9 cellular contexts compared by ENCODE assay signal in genomic region chr1:34928865-34929496, GRCh38. TPM values are rescaled to one million over a fixed set of nuclear protein-coding genes. Genes with fewer than 3 reads are reported as not detected.
DNase-seq lines count a peak whose midpoint lies in the region; ATAC-seq and TF ChIP-seq lines count a peak whose summit lies in the region.
"Had no signal": no experiment of that assay in that cellular context is flagged by ENCODE, and none has a peak within 500 bp of the region (broad histone marks: within the 10 kb centered on the region; RNA-seq: fewer than 3 reads in every experiment).

No MANE protein-coding gene starts in this region.

- peaks cover 9% of the 10 kb centered on the region for H3F3A ChIP-seq in neural progenitor cell (ENCODE audit: low read depth)

- H3K4me3 ChIP-seq in neural progenitor cell = peak overlapping the region; percentile 89

- H3K36me3 Mint-ChIP-seq in MCF 10A (ENCODE audit: insufficient read depth, unreplicated experiment) (no peaks in the 10 kb centered on the region), neural progenitor cell (no peaks in the 10 kb centered on the region)

- no peak overlapping the region for H3K27ac Mint-ChIP-seq in MCF 10A (ENCODE audit: low read depth, unreplicated experiment)
- H3K27ac Mint-ChIP-seq in neural progenitor cell = peak overlapping the region; percentile 19

- CTCF ChIA-PET in MCF 10A (lab: Yijun Ruan, JAX) = no interaction called here

- no peak overlapping the region for H2AFZ ChIP-seq in neural progenitor cell (replicated peaks)

- no peaks in the 10 kb centered on the region for H3K9me3 Mint-ChIP-seq in MCF 10A (ENCODE audit: unreplicated experiment)
- no peaks in the 10 kb centered on the region for H3K9me3 Mint-ChIP-seq in neural progenitor cell

- peak; percentile 62 for DNase-seq in COLO668 (lab: John Stamatoyannopoulos, UW; ENCODE audit: unreplicated experiment)
- peak; percentile 40 for DNase-seq in KBM-7
- no peak for DNase-seq in MCF 10A (ENCODE audit: unreplicated experiment)
- DNase-seq in neural progenitor cell (ENCODE audit: low spot score) = no peak
- no peak for DNase-seq in amniotic stem cell (lab: John Stamatoyannopoulos, UW)
- no peak for DNase-seq in amygdala (lab: John Stamatoyannopoulos, UW)
- no peak for DNase-seq in omental fat pad (ENCODE audit: low spot score)
- DNase-seq in activated CD4-positive, CD25-positive, alpha-beta regulatory T cell (lab: John Stamatoyannopoulos, UW) = no peak

- POLR2A ChIA-PET in MCF 10A (lab: Yijun Ruan, JAX) = interaction anchor here (0.6 to 0.7 kb wide), 2 partner anchors 716 to 951 kb away, joined by 3 to 4 read pairs; no protein-coding TSS in a partner anchor

- peak overlapping the region; percentile 20 for H3K4me3 Mint-ChIP-seq in MCF 10A (ENCODE audit: unreplicated experiment)
- peak overlapping the region; percentile 89 for H3K4me3 Mint-ChIP-seq in neural progenitor cell

- H3K4me1 ChIP-seq in neural progenitor cell = peaks cover 4% of the 10 kb centered on the region

- intact Hi-C loops in MCF 10A (cut with micrococcal nuclease) = no loop called here

- peaks cover 98% of the 10 kb centered on the region for H3K27me3 ChIP-seq in neural progenitor cell

- H3K4me1 Mint-ChIP-seq in MCF 10A (ENCODE audit: insufficient read depth, unreplicated experiment) (peaks cover 6% of the 10 kb centered on the region), neural progenitor cell (peaks cover 6% of the 10 kb centered on the region)

- peak overlapping the region; percentile 100 for H3K4me2 ChIP-seq in neural progenitor cell

- H4K20me1 ChIP-seq in neural progenitor cell (ENCODE audit: low read depth) = peaks cover 44% of the 10 kb centered on the region

- BruUV-seq in MCF 10A (replicated peaks; lab: Mats Ljungman, UMichigan) = no TSS peak

- H3K9me3 ChIP-seq in neural progenitor cell (ENCODE audit: low read depth) = no peaks in the 10 kb centered on the region

- in situ Hi-C loops in KBM-7 (cut with MboI; ENCODE audit: low pct_unique_long_range_greater_than_20kb, low sequenced_read_pairs) = no loop called here

- no peak for ATAC-seq in omental fat pad (ENCODE audit: low FRiP score)

- H3K27ac ChIP-seq in neural progenitor cell = no peak overlapping the region
- H3K27ac ChIP-seq: HL-60 had no signal

- H3K36me3 ChIP-seq in neural progenitor cell = no peaks in the 10 kb centered on the region

- no peaks in the 10 kb centered on the region for H3K79me2 ChIP-seq in neural progenitor cell (ENCODE audit: low read depth)

- peaks cover 57% of the 10 kb centered on the region for H3K27me3 Mint-ChIP-seq in MCF 10A (ENCODE audit: insufficient read depth, unreplicated experiment)
- H3K27me3 Mint-ChIP-seq in neural progenitor cell (ENCODE audit: insufficient read depth, low read depth) = peaks cover 44% of the 10 kb centered on the region

- H3K9ac ChIP-seq in neural progenitor cell = no peak overlapping the region

- TF ChIP-seq CTCF in MCF 10A (IDR thresholded peaks at IDR 0.05; ENCODE audit: unreplicated experiment) (no peak), neural progenitor cell (IDR thresholded peaks at IDR 0.05) (no peak), omental fat pad (IDR thresholded peaks at IDR 0.05) (no peak)

RNA-seq across cellular contexts. Expression of gene DLGAP3, which starts 0.5 kb away (rescaled TPM):
- total RNA-seq in MCF 10A (2022) (0.14 and 0.52 TPM in 2 replicates), neural progenitor cell (ENCODE audit: low replicate concordance) (0.65 TPM in 1 of 2 replicates, not detected in the other), omental fat pad (under 1 TPM; 0.25 to 0.84 (median 0.30) TPM)

RNA-seq across cellular contexts. Expression of gene TMEM35B, which starts 56.2 kb away (rescaled TPM):
- 18.7 and 21.9 TPM in 2 replicates for total RNA-seq in MCF 10A (2022)
- total RNA-seq in neural progenitor cell (ENCODE audit: low replicate concordance) = 17.7 and 28.8 TPM in 2 replicates
- 10 to 100 TPM; 31.5 to 61.0 (median 48.8) TPM for total RNA-seq in omental fat pad

Comparison
In these comparisons a context has a peak if more than half of its experiments do, and no peak if none do; other contexts are left out.
1. DNase-seq: peak in COLO668 (single experiment) and KBM-7 (single experiment); none in MCF 10A (single experiment), neural progenitor cell (single experiment), amniotic stem cell (single experiment), amygdala (0 of 56), omental fat pad (single experiment) and activated CD4-positive, CD25-positive, alpha-beta regulatory T cell (0 of 4).